ENCODE assay signal across 8 cellular contexts in the genomic region with DNA sequence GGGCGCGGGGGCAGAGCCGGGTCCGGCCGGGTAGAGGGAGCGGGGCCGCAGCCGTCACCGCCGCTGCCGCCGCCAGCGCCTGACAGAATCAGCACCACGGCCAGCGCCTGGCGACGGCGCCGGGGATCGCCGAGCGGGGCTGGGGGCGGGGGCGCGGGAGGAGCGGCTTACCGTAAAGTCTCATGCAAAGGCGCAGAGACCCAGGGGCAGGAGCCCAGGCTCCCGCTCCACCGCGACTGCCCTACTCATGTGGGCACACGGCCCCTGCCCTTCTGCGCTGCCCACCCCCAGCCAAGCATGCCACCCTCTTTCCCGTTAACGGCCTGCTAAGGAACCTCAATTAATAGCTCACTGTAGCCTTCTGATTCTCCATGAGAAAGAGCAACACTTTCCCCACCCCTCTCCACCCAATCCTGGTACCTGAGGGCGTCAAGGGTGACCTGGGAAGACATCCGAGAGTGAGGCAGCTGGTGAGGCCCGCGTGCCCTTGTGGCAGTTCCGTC. TPM values are rescaled to one million over a fixed set of nuclear protein-coding genes. Genes with fewer than 3 reads are reported as not detected.
DNase-seq lines count a peak whose midpoint lies in the region; ATAC-seq, FAIRE-seq and TF ChIP-seq lines count a peak whose summit lies in the region.

SEZ6 (minus strand) TSS at position 98 of the 503 bp plus-strand sequence. CDS start 164 bp downstream, outside the sequence.

- BruUV-seq in HCT116 (replicated peaks; lab: Mats Ljungman, UMichigan), result no TSS peak

- H4K20me1 ChIP-seq in HCT116 (ENCODE audit: insufficient read depth) (no peaks in the 10 kb centered on the region), neural cell (ENCODE audit: insufficient read depth) (no peaks in the 10 kb centered on the region)

- TF ChIP-seq POLR2A in A549 (IDR thresholded peaks at IDR 0.05; ENCODE audit: low read length) (no peak), HCT116 (IDR thresholded peaks at IDR 0.05; ENCODE audit: borderline replicate concordance, extremely low read depth, insufficient read depth, insufficient read length) (no peak)

- DNase-seq in A549 (ENCODE audit: low read depth in 1 of 2, low spot score in 1 of 2), result peak; percentile 65 to 79
- DNase-seq in HCT116 (ENCODE audit: low read depth, low spot score), result peak; percentile 8
- peak; percentile 38 to 68 for DNase-seq in NOMO-1 (lab: John Stamatoyannopoulos, UW; ENCODE audit: unreplicated experiment in 2 of 2)
- DNase-seq in activated T-helper 1 cell treated with Interleukin-2 at 50 U/mL for 16 hours (ENCODE audit: low read depth), result peak; percentile 30
- DNase-seq in fibroblast of the aortic adventitia (ENCODE audit: low read depth), result peak; percentile 47
- peak; percentile 83 for DNase-seq in stimulated activated naive CD8-positive, alpha-beta T cell treated with anti-CD3 and anti-CD28 coated beads, Interleukin-15, Interleukin-2, amounts not matched to agents 100 U/mL and 50 U/mL, for 24 hours

- no peaks in the 10 kb centered on the region for H3F3A ChIP-seq in neural cell (ENCODE audit: insufficient read depth, low read length, poor library complexity, severe bottlenecking)

- CTCF ChIA-PET in A549 (lab: Yijun Ruan, JAX), result interaction anchor here (0.9 to 4.3 kb wide), 6 partner anchors 9 to 110 kb away, joined by 3 to 34 read pairs (median 6); no protein-coding TSS in a partner anchor
- CTCF ChIA-PET in HCT116 (lab: Charles Lee), result no interaction called here

- TF ChIP-seq RAD21 in A549 (conservative IDR thresholded peaks at IDR 0.05 in 1 of 2, IDR thresholded peaks at IDR 0.05 in 1 of 2) (no peak), HCT116 (IDR thresholded peaks at IDR 0.05; ENCODE audit: low read depth) (no peak), neural cell (conservative IDR thresholded peaks at IDR 0.05) (peak; percentile 47)

- H2AFZ ChIP-seq in HCT116 (ENCODE audit: low read depth, low read length, poor library complexity, severe bottlenecking) (no peak within 1 kb of the TSS), neural cell (ENCODE audit: low read depth, low read length) (peak within 1 kb of the TSS; percentile 66)

- H3K79me2 ChIP-seq in HCT116 (ENCODE audit: insufficient read depth, low read length), result no peaks in the 10 kb centered on the region
- no peaks in the 10 kb centered on the region for H3K79me2 ChIP-seq in neural cell (replicated peaks; ENCODE audit: insufficient read depth, low read length)

- H3K27ac ChIP-seq in A549, result no peak within 1 kb of the TSS
- no peak within 1 kb of the TSS for H3K27ac ChIP-seq in HCT116 (ENCODE audit: low read depth, low read length)
- no peak within 1 kb of the TSS for H3K27ac ChIP-seq in neural cell (ENCODE audit: low read length)

- POLR2A ChIA-PET in A549 (lab: Yijun Ruan, JAX) (no interaction called here), HCT116 (lab: Charles Lee) (no interaction called here)

- H3K4me1 ChIP-seq in A549 (peaks cover 31% of the 10 kb centered on the region), HCT116 (ENCODE audit: control insufficient read depth in 1 of 2, insufficient read depth in 2 of 2, low read length in 2 of 2) (peaks cover 0 to 11% of the 10 kb centered on the region in 2 experiments; a peak in 2 of 4 replicates)

- intact Hi-C loops in HCT116 (cut with micrococcal nuclease), result no loop called here

- WGBS in A549 (ENCODE audit: missing lambda C conversion rate), result 23% methylated on average over 17 of the region's 40 CpGs

- RAD21 ChIA-PET in HCT116 (lab: Charles Lee; ENCODE audit: low non-redundant PET in 1 of 2, low total read pairs in 2 of 2, uncharacterized antibody in 2 of 2, unreplicated experiment in 2 of 2), result no interaction called here

- H3K9ac ChIP-seq in HCT116 (ENCODE audit: low read length) (no peak within 1 kb of the TSS), neural cell (ENCODE audit: low read length) (peak within 1 kb of the TSS; percentile 71)

- H3K4me2 ChIP-seq in A549, result peak within 1 kb of the TSS; percentile 89
- no peak within 1 kb of the TSS for H3K4me2 ChIP-seq in HCT116 (ENCODE audit: low read length)
- H3K4me2 ChIP-seq in neural cell (ENCODE audit: low read length), result peak within 1 kb of the TSS; percentile 88

- no peak for FAIRE-seq in A549 (lab: Jason Lieb, UNC)

- H3K36me3 ChIP-seq in HCT116 (ENCODE audit: control insufficient read depth in 1 of 2, insufficient read depth in 2 of 2, low read length in 2 of 2) (no peaks in the 10 kb centered on the region), neural cell (ENCODE audit: insufficient read depth, low read length) (no peaks in the 10 kb centered on the region)

- H3K9me3 ChIP-seq in A549 (no peaks in the 10 kb centered on the region), HCT116 (ENCODE audit: control insufficient read depth in 1 of 2, insufficient read depth in 1 of 2, low read depth in 1 of 2, low read length in 2 of 2) (no peaks in the 10 kb centered on the region), neural cell (ENCODE audit: low read length) (no peaks in the 10 kb centered on the region)

- peaks cover 66% of the 10 kb centered on the region for H3K27me3 ChIP-seq in HCT116 (ENCODE audit: insufficient read depth, low read length)
- peaks cover 21% of the 10 kb centered on the region for H3K27me3 ChIP-seq in neural cell (ENCODE audit: insufficient read depth, low read depth, low read length)

- peak; percentile 54 to 76 for ATAC-seq in A549
- peak; percentile 83 for ATAC-seq in HCT116
- ATAC-seq in stimulated activated naive CD8-positive, alpha-beta T cell treated with anti-CD3 and anti-CD28 coated beads, Interleukin-15, Interleukin-2, amounts not matched to agents 100 U/mL and 50 U/mL, for 24 hours, result peak; percentile 64
- ATAC-seq in HG03521 (IDR thresholded peaks at IDR 0.05; ENCODE audit: unreplicated experiment), result no peak

- TF ChIP-seq EP300 in A549 (IDR thresholded peaks at IDR 0.05), result no peak; a peak in 1 of 5 replicates
- TF ChIP-seq EP300 in neural cell (conservative IDR thresholded peaks at IDR 0.05; ENCODE audit: poor library complexity, severe bottlenecking), result no peak

- TF ChIP-seq CTCF in A549 (IDR thresholded peaks at IDR 0.05), result no peak
- no peak for TF ChIP-seq CTCF in HCT116 (IDR thresholded peaks at IDR 0.05 in 2 of 3, conservative IDR thresholded peaks at IDR 0.05 in 1 of 3; ENCODE audit: borderline replicate concordance in 1 of 3, insufficient read depth in 1 of 3, low read depth in 2 of 3, low read length in 2 of 3)
- no peak for TF ChIP-seq CTCF in fibroblast of the aortic adventitia (IDR thresholded peaks at IDR 0.05; ENCODE audit: insufficient read depth, low read length)
- no peak for TF ChIP-seq CTCF in neural cell (IDR thresholded peaks at IDR 0.05; ENCODE audit: poor library complexity, severe bottlenecking)

- peak within 1 kb of the TSS; percentile 38 for H3K4me3 ChIP-seq in A549
- no peak within 1 kb of the TSS for H3K4me3 ChIP-seq in HCT116 (replicated peaks in 1 of 2; ENCODE audit: low read depth in 1 of 2, low read length in 2 of 2)
- no peak within 1 kb of the TSS for H3K4me3 ChIP-seq in fibroblast of the aortic adventitia (ENCODE audit: low read depth, low read length)
- peak within 1 kb of the TSS; percentile 73 for H3K4me3 ChIP-seq in neural cell (ENCODE audit: low read length)

- H3K9me2 ChIP-seq in HCT116 (ENCODE audit: insufficient read depth) (no peaks in the 10 kb centered on the region), neural cell (ENCODE audit: insufficient read depth, low read length) (no peaks in the 10 kb centered on the region)

TF ChIP-seq in A549, 52 proteins besides CTCF, POLR2A, EP300 and RAD21 (continues in another document):
- TF ChIP-seq JUN (IDR thresholded peaks at IDR 0.05), result no peak
- TF ChIP-seq HOXB13 (CRISPR knock-in tag; IDR thresholded peaks at IDR 0.05; ENCODE audit: low read depth), result no peak
- TF ChIP-seq MAFK (IDR thresholded peaks at IDR 0.05; ENCODE audit: partially characterized antibody), result no peak
- TF ChIP-seq CBX8 (IDR thresholded peaks at IDR 0.05), result no peak
- TF ChIP-seq, protein P1, sequence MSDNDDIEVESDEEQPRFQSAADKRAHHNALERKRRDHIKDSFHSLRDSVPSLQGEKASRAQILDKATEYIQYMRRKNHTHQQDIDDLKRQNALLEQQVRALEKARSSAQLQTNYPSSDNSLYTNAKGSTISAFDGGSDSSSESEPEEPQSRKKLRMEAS (IDR thresholded peaks at IDR 0.05), result peak; percentile 44; the same call in 1 of the 2 replicates

TF ChIP-seq in HCT116, 20 proteins besides CTCF, POLR2A, EP300 and RAD21 (continues in another document):
- no peak for TF ChIP-seq FOSL1 (IDR thresholded peaks at IDR 0.05; ENCODE audit: low read depth)
- TF ChIP-seq, protein P1 (IDR thresholded peaks at IDR 0.05), result no peak
- no peak for TF ChIP-seq JUND (IDR thresholded peaks at IDR 0.05)
- 0 out of 2 replicates have a peak, but pooled peaks have one; percentile 32 for TF ChIP-seq CBX3 (IDR thresholded peaks at IDR 0.05; ENCODE audit: low read depth)

TF ChIP-seq in neural cell, 6 proteins besides CTCF, POLR2A, EP300 and RAD21 (continues in another document):
- TF ChIP-seq SMC3 (conservative IDR thresholded peaks at IDR 0.05; ENCODE audit: poor library complexity), result peak; percentile 46
- no peak for TF ChIP-seq TAF1 (IDR thresholded peaks at IDR 0.05; ENCODE audit: low read depth)
- TF ChIP-seq MXI1 (conservative IDR thresholded peaks at IDR 0.05; ENCODE audit: poor library complexity, severe bottlenecking), result no peak

RNA-seq across cellular contexts. Expression of gene SEZ6, which starts in this region (rescaled TPM):
- polyA plus RNA-seq in A549 (2011; rRNA removed), result not detected in 2 replicates
- not detected in 2 replicates for polyA plus RNA-seq in A549 (2012; cell fraction: cytosol; rRNA removed)
- 0.06 TPM in 1 of 2 replicates, not detected in the other for polyA plus RNA-seq in A549 (2012; cell fraction: nucleus; rRNA removed)
- polyA plus RNA-seq in A549 (2017; fragmentation: RNase III; extraction: RNeasy Plus Mini Kit Qiagen cat#74134 plus additional on column Dnase treatment), result not detected in 3 replicates
- polyA minus RNA-seq in A549 (2011; rRNA and poly(A)+ RNA removed), result not detected in 2 replicates
- total RNA-seq in HCT116 (2021; ENCODE audit: unreplicated experiment), result 0.22 TPM
- 0.13 and 0.16 TPM in 2 replicates for polyA plus RNA-seq in HCT116 (2012)
- total RNA-seq in fibroblast of the aortic adventitia (ENCODE audit: low replicate concordance), result not detected in 2 replicates
- polyA plus RNA-seq in neural cell, result 15.1 and 17.4 TPM in 2 replicates
- 8.5 and 16.9 TPM in 2 replicates for polyA minus RNA-seq in neural cell

Comparison
In these comparisons a context has a peak if more than half of its experiments do, and no peak if none do; other contexts are left out.
1. RNA of gene SEZ6 (polyA plus RNA-seq): 15.1 to 17.4 TPM in neural cell; 0.06 TPM in A549; every median in the first group is over 10 times any median in the second.
2. Peak in DNase-seq, ATAC-seq, H3K4me3 ChIP-seq and H3K4me2 ChIP-seq in A549; RNA of the gene not detected or under 1 TPM.
3. Peak in DNase-seq and ATAC-seq in HCT116; RNA of the gene not detected or under 1 TPM.
4. Peak in DNase-seq in fibroblast of the aortic adventitia; RNA of the gene not detected or under 1 TPM.
5. DNase-seq: peak in every context shown above with its lines; median percentile 83 in stimulated activated naive CD8-positive, alpha-beta T cell treated with anti-CD3 and anti-CD28 coated beads, Interleukin-15, Interleukin-2, amounts not matched to agents 100 U/mL and 50 U/mL, for 24 hours; 72 in A549; 53 in NOMO-1; 47 in fibroblast of the aortic adventitia; 30 in activated T-helper 1 cell treated with Interleukin-2 at 50 U/mL for 16 hours; 8 in HCT116.